ENCODE assay signal across 15 cellular contexts in genomic region chr17:29295420-29295819, GRCh38. TPM values are rescaled to one million over a fixed set of nuclear protein-coding genes. Genes with fewer than 3 reads are reported as not detected.
A peak's percentile ranks its signal among the peaks of the same experiment; 100 is the strongest.
DNase-seq lines count a peak whose midpoint lies in the region; ATAC-seq and TF ChIP-seq lines count a peak whose summit lies in the region.
"Had no signal": no experiment of that assay in that cellular context is flagged by ENCODE, and none has a peak within 500 bp of the region (broad histone marks: within the 10 kb centered on the region; RNA-seq: fewer than 3 reads in every experiment).

No MANE protein-coding gene starts in this region.

- TF ChIP-seq POLR2A in esophagus muscularis mucosa (IDR thresholded peaks at IDR 0.05; ENCODE audit: low read depth): no peak

- H3K4me1 Mint-ChIP-seq in activated T-cell treated with anti-CD3 and anti-CD28 coated beads, Interleukin-2, amount 50 U/mL, for 72 hours (ENCODE audit: low read depth): peaks cover 30% of the 10 kb centered on the region
- peaks cover 29% of the 10 kb centered on the region for H3K4me1 Mint-ChIP-seq in stimulated activated effector memory CD8-positive, alpha-beta T cell treated with anti-CD3 and anti-CD28 coated beads, Interleukin-12 subunit alpha, Interleukin-12 subunit beta, amount 100 ng/mL, for 72 hours

- peaks cover 7 to 9% of the 10 kb centered on the region in 2 donors for H3K36me3 Mint-ChIP-seq in activated T-cell treated with anti-CD3 and anti-CD28 coated beads, Interleukin-2, amount 50 U/mL, for 72 hours (ENCODE audit: insufficient read depth in 2 of 2)
- peaks cover 40% of the 10 kb centered on the region for H3K36me3 Mint-ChIP-seq in stimulated activated effector memory CD8-positive, alpha-beta T cell treated with anti-CD3 and anti-CD28 coated beads, Interleukin-12 subunit alpha, Interleukin-12 subunit beta, amount 100 ng/mL, for 72 hours

- WGBS in esophagus muscularis mucosa: 86% methylated on average over 3 of the region's 3 CpGs

- DNase-seq in activated T-cell treated with anti-CD3 and anti-CD28 coated beads, Interleukin-2, amount 50 U/mL, for 72 hours: no peak
- DNase-seq in activated T-cell treated with anti-CD3 and anti-CD28 coated beads, Interleukin-2, amount 50 U/mL, for 1 hour: no peak
- DNase-seq in esophagus muscularis mucosa (ENCODE audit: extremely low spot score): no peak
- DNase-seq in stimulated activated effector memory CD8-positive, alpha-beta T cell treated with anti-CD3 and anti-CD28 coated beads, Interleukin-12 subunit alpha, Interleukin-12 subunit beta, amount 100 ng/mL, for 72 hours (ENCODE audit: low spot score in 2 of 2): no peak
- no peak for DNase-seq in AG20443 (ENCODE audit: low spot score)
- no peak for DNase-seq in NCI-H2171 treated with DMSO at 0.1 percent for 48 hours (lab: John Stamatoyannopoulos, UW)
- no peak for DNase-seq in putamen (ENCODE audit: low spot score)
- DNase-seq: DMS79 treated with DMSO at 0.1 percent for 48 hours; KBM-7; NCI-H226; SJCRH30; stimulated activated naive CD4-positive, alpha-beta T cell had no signal

- no peak overlapping the region for H3K4me3 ChIP-seq in esophagus muscularis mucosa

- ATAC-seq in activated T-cell treated with anti-CD3 and anti-CD28 coated beads, Interleukin-2, amount 50 U/mL, for 72 hours (replicated peaks in 1 of 2): no peak
- no peak for ATAC-seq in stimulated activated effector memory CD8-positive, alpha-beta T cell treated with anti-CD3 and anti-CD28 coated beads, Interleukin-12 subunit alpha, Interleukin-12 subunit beta, amount 100 ng/mL, for 72 hours
- ATAC-seq: sciatic nerve had no signal

- TF ChIP-seq CTCF in VCaP (conservative IDR thresholded peaks at IDR 0.05): no peak
- TF ChIP-seq CTCF in esophagus muscularis mucosa (IDR thresholded peaks at IDR 0.05): no peak

- no peaks in the 10 kb centered on the region for H3K9me3 ChIP-seq in esophagus muscularis mucosa
- H3K9me3 ChIP-seq: SJCRH30 had no signal

- H3K27me3 Mint-ChIP-seq in activated T-cell treated with anti-CD3 and anti-CD28 coated beads, Interleukin-2, amount 50 U/mL, for 72 hours (ENCODE audit: low read depth): no peaks in the 10 kb centered on the region

- H3K36me3 ChIP-seq in esophagus muscularis mucosa: no peaks in the 10 kb centered on the region

- H3K4me3 Mint-ChIP-seq in activated T-cell treated with anti-CD3 and anti-CD28 coated beads, Interleukin-2, amount 50 U/mL, for 72 hours: peak overlapping the region; percentile 40 to 55
- peak overlapping the region; percentile 95 for H3K4me3 Mint-ChIP-seq in stimulated activated effector memory CD8-positive, alpha-beta T cell treated with anti-CD3 and anti-CD28 coated beads, Interleukin-12 subunit alpha, Interleukin-12 subunit beta, amount 100 ng/mL, for 72 hours

- no peak overlapping the region for H3K27ac Mint-ChIP-seq in activated T-cell treated with anti-CD3 and anti-CD28 coated beads, Interleukin-2, amount 50 U/mL, for 72 hours
- H3K27ac Mint-ChIP-seq in stimulated activated effector memory CD8-positive, alpha-beta T cell treated with anti-CD3 and anti-CD28 coated beads, Interleukin-12 subunit alpha, Interleukin-12 subunit beta, amount 100 ng/mL, for 72 hours: no peak overlapping the region

- intact Hi-C loops in esophagus muscularis mucosa (cut with DNase I): no loop called here

- peaks cover 14 to 25% (median 21%) of the 10 kb centered on the region in 4 donors for H3K4me1 ChIP-seq in esophagus muscularis mucosa
- H3K4me1 ChIP-seq: SJCRH30 had no signal

- H3K27ac ChIP-seq in VCaP (peak overlapping the region; percentile 98), esophagus muscularis mucosa (replicated peaks in 1 of 4) (peak overlapping the region; percentile 97 to 100 (median 99))
- H3K27ac ChIP-seq: SJCRH30 had no signal

- H3K9me3 Mint-ChIP-seq in activated T-cell treated with anti-CD3 and anti-CD28 coated beads, Interleukin-2, amount 50 U/mL, for 72 hours: no peaks in the 10 kb centered on the region
- H3K9me3 Mint-ChIP-seq in stimulated activated effector memory CD8-positive, alpha-beta T cell treated with anti-CD3 and anti-CD28 coated beads, Interleukin-12 subunit alpha, Interleukin-12 subunit beta, amount 100 ng/mL, for 72 hours: no peaks in the 10 kb centered on the region

- TF ChIP-seq EP300 in esophagus muscularis mucosa (IDR thresholded peaks at IDR 0.05): no peak

- no peaks in the 10 kb centered on the region for H3K27me3 ChIP-seq in esophagus muscularis mucosa
- H3K27me3 ChIP-seq: SJCRH30 had no signal

RNA-seq across cellular contexts. Expression of gene NUFIP2, which starts 1.5 kb away (rescaled TPM):
- 10 to 100 TPM; 72.9 to 74.3 TPM for total RNA-seq in activated T-cell treated with anti-CD3 and anti-CD28 coated beads, Interleukin-2, amount 50 U/mL, for 72 hours
- 10 to 100 TPM; 27.6 to 37.6 (median 30.5) TPM for total RNA-seq in esophagus muscularis mucosa

RNA-seq across cellular contexts. Expression of gene CRYBA1, which starts 48.8 kb away (rescaled TPM):
- not detected for total RNA-seq in activated T-cell treated with anti-CD3 and anti-CD28 coated beads, Interleukin-2, amount 50 U/mL, for 72 hours
- not detected for total RNA-seq in esophagus muscularis mucosa
- total RNA-seq: H4, sciatic nerve, SJCRH30 had no signal
